In genomic region chr13:112724788-112725345, GRCh38 we compare ENCODE assay signal across 17 cellular contexts. TPM values are rescaled to one million over a fixed set of nuclear protein-coding genes. Genes with fewer than 3 reads are reported as not detected.
DNase-seq lines count a peak whose midpoint lies in the region; ATAC-seq, FAIRE-seq and TF ChIP-seq lines count a peak whose summit lies in the region.
"Had no signal": no experiment of that assay in that cellular context is flagged by ENCODE, and none has a peak within 500 bp of the region (broad histone marks: within the 10 kb centered on the region; RNA-seq: fewer than 3 reads in every experiment).

No MANE protein-coding gene starts in this region.

- peak overlapping the region; percentile 73 for H3K4me2 ChIP-seq in keratinocyte (ENCODE audit: control insufficient read depth, extremely low read depth, insufficient read depth, low read depth, low read length)

- H3K27me3 Mint-ChIP-seq in activated T-cell treated with anti-CD3 and anti-CD28 coated beads, Interleukin-2, amount 50 U/mL, for 72 hours (ENCODE audit: low read depth): no peaks in the 10 kb centered on the region
- no peaks in the 10 kb centered on the region for H3K27me3 Mint-ChIP-seq in activated T-cell treated with anti-CD3 and anti-CD28 coated beads, Interleukin-2, amount 50 U/mL, for 24 hours
- no peaks in the 10 kb centered on the region for H3K27me3 Mint-ChIP-seq in T-helper 17 cell

- no peaks in the 10 kb centered on the region for H3K36me3 ChIP-seq in keratinocyte (ENCODE audit: control insufficient read depth in 2 of 2, extremely low read depth in 1 of 2, insufficient read depth in 2 of 2, low read length in 2 of 2)

- H4K20me1 ChIP-seq in keratinocyte (ENCODE audit: control insufficient read depth, extremely low read depth, insufficient read depth, low read length): peaks cover 23% of the 10 kb centered on the region

- H3K9me3 Mint-ChIP-seq in activated T-cell treated with anti-CD3 and anti-CD28 coated beads, Interleukin-2, amount 50 U/mL, for 72 hours: no peaks in the 10 kb centered on the region
- H3K9me3 Mint-ChIP-seq in activated T-cell treated with anti-CD3 and anti-CD28 coated beads, Interleukin-2, amount 50 U/mL, for 24 hours: no peaks in the 10 kb centered on the region
- H3K9me3 Mint-ChIP-seq: natural killer cell; T-helper 2 cell treated with Interferon-gamma antibody and Interleukin-4, amounts not matched to agents 5 μg/mL and 100 μg/mL, for 36 hours had no signal

- TF ChIP-seq CTCF in keratinocyte (optimal IDR thresholded peaks at IDR 0.05 in 1 of 3, IDR thresholded peaks at IDR 0.05 in 1 of 3, conservative IDR thresholded peaks at IDR 0.05 in 1 of 3; ENCODE audit: extremely low read depth in 1 of 3, insufficient read depth in 2 of 3, low read length in 3 of 3): no peak

- H3K36me3 Mint-ChIP-seq in activated T-cell treated with anti-CD3 and anti-CD28 coated beads, Interleukin-2, amount 50 U/mL, for 72 hours (ENCODE audit: insufficient read depth in 2 of 2): no peaks in the 10 kb centered on the region
- peaks cover 2% of the 10 kb centered on the region for H3K36me3 Mint-ChIP-seq in activated T-cell treated with anti-CD3 and anti-CD28 coated beads, Interleukin-2, amount 50 U/mL, for 24 hours (ENCODE audit: low read depth)
- no peaks in the 10 kb centered on the region for H3K36me3 Mint-ChIP-seq in T-helper 17 cell (ENCODE audit: low read depth)
- H3K36me3 Mint-ChIP-seq: natural killer cell had no signal

- H3K4me3 ChIP-seq in keratinocyte (ENCODE audit: control insufficient read depth in 2 of 3, extremely low read depth in 1 of 3, insufficient read depth in 2 of 3, low read depth in 1 of 3, low read length in 3 of 3): peak overlapping the region in 1 of 3 experiments; percentile 35
- H3K4me3 ChIP-seq: coronary artery, skin epidermis had no signal

- peaks cover 4% of the 10 kb centered on the region for H3K9me1 ChIP-seq in keratinocyte (ENCODE audit: control insufficient read depth, extremely low read depth, insufficient read depth, low read length)

- DNase-seq in activated T-cell treated with anti-CD3 and anti-CD28 coated beads, Interleukin-2, amount 50 U/mL, for 72 hours: peak in 1 of 2 donors; percentile 7
- DNase-seq in activated T-cell treated with anti-CD3 and anti-CD28 coated beads, Interleukin-2, amount 50 U/mL, for 24 hours: no peak
- no peak for DNase-seq in T-helper 17 cell
- peak; percentile 21 for DNase-seq in keratinocyte (ENCODE audit: low read depth, low spot score)
- DNase-seq in NCI-H524 (lab: John Stamatoyannopoulos, UW): no peak
- DNase-seq in activated gamma-delta T cell treated with Interleukin-2 at 50 U/mL for 16 hours: no peak
- no peak for DNase-seq in frontal cortex (ENCODE audit: low spot score in 2 of 2)
- DNase-seq: activated CD4-positive, alpha-beta T cell treated with anti-CD3 and anti-CD28 coated beads, Interleukin-2, amount 50 U/mL, for 4 hours; activated naive CD4-positive, alpha-beta T cell treated with Interleukin-2 at 50 U/mL for 16 hours; natural killer cell; NCI-H1105 had no signal

- H3K9me3 ChIP-seq in T-helper 17 cell (ENCODE audit: control insufficient read depth, low read length, poor library complexity, severe bottlenecking) (no peaks in the 10 kb centered on the region), keratinocyte (ENCODE audit: control insufficient read depth, low read depth, low read length) (no peaks in the 10 kb centered on the region)

- ATAC-seq in activated T-cell treated with anti-CD3 and anti-CD28 coated beads, Interleukin-2, amount 50 U/mL, for 72 hours (replicated peaks in 1 of 2): peak; percentile 26 to 48
- no peak for ATAC-seq in T-helper 17 cell

- no peaks in the 10 kb centered on the region for H3K27me3 ChIP-seq in keratinocyte (ENCODE audit: control insufficient read depth, extremely low read depth, insufficient read depth, low read length)

- peaks cover 19% of the 10 kb centered on the region for H3K79me2 ChIP-seq in keratinocyte (ENCODE audit: control insufficient read depth, insufficient read depth, low read length)

- no peak overlapping the region for H2AFZ ChIP-seq in keratinocyte (ENCODE audit: control insufficient read depth, low read length)

- no peak overlapping the region for H3K27ac ChIP-seq in keratinocyte (ENCODE audit: control insufficient read depth, insufficient read depth, low read length)
- H3K27ac ChIP-seq in temporal lobe (ENCODE audit: low read depth, low read length): peak overlapping the region; percentile 57
- H3K27ac ChIP-seq: coronary artery, skin epidermis had no signal

- H3K4me3 Mint-ChIP-seq in activated T-cell treated with anti-CD3 and anti-CD28 coated beads, Interleukin-2, amount 50 U/mL, for 72 hours: no peak overlapping the region
- no peak overlapping the region for H3K4me3 Mint-ChIP-seq in activated T-cell treated with anti-CD3 and anti-CD28 coated beads, Interleukin-2, amount 50 U/mL, for 24 hours
- H3K4me3 Mint-ChIP-seq in T-helper 17 cell: no peak overlapping the region

- FAIRE-seq in keratinocyte (lab: Jason Lieb, UNC) (peak; percentile 62), frontal cortex (lab: Jason Lieb, UNC) (no peak)
- FAIRE-seq: HTR-8/SVneo, islet of Langerhans had no signal

- peaks cover 26% of the 10 kb centered on the region for H3K4me1 ChIP-seq in keratinocyte (ENCODE audit: control insufficient read depth, extremely low read depth, insufficient read depth, low read length)

- dilution Hi-C loops in keratinocyte (cut with MboI; ENCODE audit: extremely low pct_ligation_motif_present, low sequenced_read_pairs): no loop called here

- H3K9ac ChIP-seq in keratinocyte (ENCODE audit: control insufficient read depth, extremely low read depth, insufficient read depth, low read length): no peak overlapping the region

- peaks cover 22% of the 10 kb centered on the region for H3K4me1 Mint-ChIP-seq in activated T-cell treated with anti-CD3 and anti-CD28 coated beads, Interleukin-2, amount 50 U/mL, for 72 hours (ENCODE audit: low read depth)
- peaks cover 47% of the 10 kb centered on the region for H3K4me1 Mint-ChIP-seq in activated T-cell treated with anti-CD3 and anti-CD28 coated beads, Interleukin-2, amount 50 U/mL, for 24 hours (ENCODE audit: low read depth)
- peaks cover 38% of the 10 kb centered on the region for H3K4me1 Mint-ChIP-seq in T-helper 17 cell

- H3K27ac Mint-ChIP-seq in activated T-cell treated with anti-CD3 and anti-CD28 coated beads, Interleukin-2, amount 50 U/mL, for 72 hours: no peak overlapping the region
- H3K27ac Mint-ChIP-seq in activated T-cell treated with anti-CD3 and anti-CD28 coated beads, Interleukin-2, amount 50 U/mL, for 24 hours: no peak overlapping the region
- peak overlapping the region; percentile 76 for H3K27ac Mint-ChIP-seq in T-helper 17 cell

RNA-seq across cellular contexts. Expression of gene ATP11A, which starts 35.0 kb away (rescaled TPM):
- 10 to 100 TPM; 33.8 to 41.0 TPM for total RNA-seq in activated T-cell treated with anti-CD3 and anti-CD28 coated beads, Interleukin-2, amount 50 U/mL, for 72 hours
- total RNA-seq in T-helper 17 cell (10 to 100 TPM; 56.8 to 79.5 TPM), temporal lobe (6.6 TPM), frontal cortex (6.9 TPM)
- polyA plus RNA-seq in keratinocyte: 3.6 to 4.3 TPM (median 4.3 TPM) in 3 replicates
- 12.7 TPM for polyA plus RNA-seq in keratinocyte (2011; ENCODE audit: low read depth)
- polyA plus RNA-seq in keratinocyte (2011; cell fraction: cytosol; rRNA removed): 3.5 and 3.7 TPM in 2 replicates
- 26.6 and 34.8 TPM in 2 replicates for polyA plus RNA-seq in keratinocyte (2011; cell fraction: nucleus; rRNA removed)
- 5.9 and 15.0 TPM in 2 replicates for polyA plus RNA-seq in keratinocyte (2012; ENCODE audit: low replicate concordance)
- 9.9 to 26.6 TPM (median 21.3 TPM) in 3 replicates for polyA minus RNA-seq in keratinocyte
- 10.9 TPM for polyA minus RNA-seq in keratinocyte (2011; cell fraction: cytosol; rRNA and poly(A)+ RNA removed)
- polyA minus RNA-seq in keratinocyte (2011; cell fraction: nucleus; rRNA and poly(A)+ RNA removed): 32.7 and 44.0 TPM in 2 replicates
